ENCODE assay signal across 17 cellular contexts in the genomic region with DNA sequence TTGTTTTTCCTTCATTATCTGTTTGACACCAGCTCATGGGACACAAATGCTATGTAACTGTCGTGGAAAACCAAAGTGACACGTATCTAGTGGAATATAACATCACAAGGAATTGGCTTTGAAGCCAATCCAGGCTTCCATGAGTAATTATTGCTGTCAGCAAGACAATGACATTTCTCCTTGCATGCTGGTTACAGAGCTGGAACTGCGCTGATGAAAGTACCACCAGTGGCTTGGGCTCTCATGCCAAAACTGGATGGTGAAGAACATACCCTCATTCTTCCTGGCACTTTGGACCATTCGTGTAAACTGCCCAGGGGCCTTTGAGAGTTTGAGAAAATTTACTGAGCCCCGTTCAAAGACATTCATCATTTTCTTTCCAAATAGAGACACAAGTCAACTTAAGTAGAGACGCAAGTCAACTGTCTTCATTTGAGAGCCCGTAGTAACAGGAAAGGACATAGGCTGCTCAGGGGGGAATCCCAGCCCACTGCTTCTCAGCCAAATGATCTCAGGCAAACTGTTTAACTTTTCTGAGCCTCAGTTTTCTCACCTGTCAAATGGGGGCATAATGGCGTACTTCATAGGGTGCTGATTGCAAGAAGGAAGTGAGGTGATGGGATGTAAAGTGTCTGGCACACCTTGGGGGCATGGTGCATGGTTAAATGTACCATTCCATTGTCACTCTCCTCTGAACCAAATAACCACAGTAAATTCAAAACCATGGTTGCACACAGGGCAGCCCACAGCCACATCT.
DNase-seq lines count a peak whose midpoint lies in the region; ATAC-seq and TF ChIP-seq lines count a peak whose summit lies in the region.
"Had no signal": no experiment of that assay in that cellular context is flagged by ENCODE, and none has a peak within 500 bp of the region (broad histone marks: within the 10 kb centered on the region; RNA-seq: fewer than 3 reads in every experiment).

No MANE protein-coding gene starts in this region.

- H3K36me3 ChIP-seq in PC-3 (ENCODE audit: low read depth, low read length) = no peaks in the 10 kb centered on the region
- H3K36me3 ChIP-seq: BLaER1 treated with 17β-estradiol and CSF1 and Interleukin-3, amounts not matched to agents 10 nM and 100 nM; vagina had no signal

- intact Hi-C loops in activated CD4-positive, alpha-beta memory T cell treated with anti-CD3 and anti-CD28 coated beads for 36 hours (cut with micrococcal nuclease) = loop anchor here (10.0 kb wide), 1 partner anchor 204 kb away; no protein-coding TSS in a partner anchor
- intact Hi-C loops in PC-3 (cut with micrococcal nuclease) = no loop called here
- intact Hi-C loops in sciatic nerve (cut with DNase I) = no loop called here

- H3K27me3 ChIP-seq in PC-3 (ENCODE audit: low read length) = peaks cover 13% of the 10 kb centered on the region
- H3K27me3 ChIP-seq: BLaER1 treated with 17β-estradiol and CSF1 and Interleukin-3, amounts not matched to agents 10 nM and 100 nM; vagina had no signal

- peaks cover 4% of the 10 kb centered on the region for H3K9me3 Mint-ChIP-seq in activated CD4-positive, alpha-beta memory T cell treated with anti-CD3 and anti-CD28 coated beads, Interleukin-2, amount 10 ng/mL, durations not matched to agents 7 days and 5 days
- H3K9me3 Mint-ChIP-seq in activated CD4-positive, alpha-beta memory T cell treated with anti-CD3 and anti-CD28 coated beads for 36 hours = no peaks in the 10 kb centered on the region
- H3K9me3 Mint-ChIP-seq: GM23338 had no signal

- no peaks in the 10 kb centered on the region for H3F3A ChIP-seq in PC-3 (ENCODE audit: low read length, unreplicated experiment)

- TF ChIP-seq CTCF in PC-3 (conservative IDR thresholded peaks at IDR 0.05; ENCODE audit: low read depth, low read length) (no peak), epithelial cell of esophagus (IDR thresholded peaks at IDR 0.05; ENCODE audit: insufficient read depth, low read depth, low read length, missing control alignments) (no peak)

- no peaks in the 10 kb centered on the region for H3K9me3 ChIP-seq in PC-3 (ENCODE audit: low read length)
- H3K9me3 ChIP-seq: BLaER1 treated with 17β-estradiol and CSF1 and Interleukin-3, amounts not matched to agents 10 nM and 100 nM; vagina had no signal

- H2AFZ ChIP-seq in PC-3 (ENCODE audit: low read length) = no peak overlapping the region
- H2AFZ ChIP-seq: GM23338 had no signal

- no peak overlapping the region for H3K4me3 Mint-ChIP-seq in activated CD4-positive, alpha-beta memory T cell treated with anti-CD3 and anti-CD28 coated beads, Interleukin-2, amount 10 ng/mL, durations not matched to agents 7 days and 5 days
- no peak overlapping the region for H3K4me3 Mint-ChIP-seq in activated CD4-positive, alpha-beta memory T cell treated with anti-CD3 and anti-CD28 coated beads for 36 hours
- H3K4me3 Mint-ChIP-seq: GM23338 had no signal

- CTCF ChIA-PET in activated CD4-positive, alpha-beta memory T cell treated with anti-CD3 and anti-CD28 coated beads, Interleukin-2, amount 10 ng/mL, durations not matched to agents 7 days and 5 days (lab: Charles Lee) = interaction anchor here (1.2 kb wide), 1 partner anchor 11 kb away, joined by 8 read pairs; no protein-coding TSS in a partner anchor
- CTCF ChIA-PET in activated CD4-positive, alpha-beta memory T cell treated with anti-CD3 and anti-CD28 coated beads for 36 hours (lab: Charles Lee) = interaction anchor here (0.9 kb wide), 1 partner anchor 238 kb away, joined by 4 read pairs; no protein-coding TSS in a partner anchor
- CTCF ChIA-PET in PC-3 (lab: Charles Lee) = no interaction called here

- H3K27ac ChIP-seq in PC-3 (ENCODE audit: low read length) = no peak overlapping the region

- no peak for DNase-seq in activated CD4-positive, alpha-beta memory T cell treated with anti-CD3 and anti-CD28 coated beads, Interleukin-2, amount 10 ng/mL, durations not matched to agents 7 days and 5 days
- no peak for DNase-seq in activated CD4-positive, alpha-beta memory T cell treated with anti-CD3 and anti-CD28 coated beads for 36 hours
- DNase-seq in PC-3 (no peak), epithelial cell of esophagus (ENCODE audit: low read depth) (peak; percentile 10), sciatic nerve (ENCODE audit: low spot score) (peak; percentile 12)
- DNase-seq: activated gamma-delta T cell treated with Interleukin-2 at 50 U/mL for 16 hours; aorta; cerebellar nuclear complex; effector memory CD4-positive, alpha-beta T cell; NCI-H1105; NCI-H524 had no signal

- no TSS peak for BruUV-seq in PC-3 (replicated peaks; lab: Mats Ljungman, UMichigan)

- no peaks in the 10 kb centered on the region for H3K27me3 Mint-ChIP-seq in activated CD4-positive, alpha-beta memory T cell treated with anti-CD3 and anti-CD28 coated beads, Interleukin-2, amount 10 ng/mL, durations not matched to agents 7 days and 5 days
- H3K27me3 Mint-ChIP-seq in activated CD4-positive, alpha-beta memory T cell treated with anti-CD3 and anti-CD28 coated beads for 36 hours = peaks cover 17% of the 10 kb centered on the region

- peak overlapping the region; percentile 98 for H3K27ac Mint-ChIP-seq in activated CD4-positive, alpha-beta memory T cell treated with anti-CD3 and anti-CD28 coated beads, Interleukin-2, amount 10 ng/mL, durations not matched to agents 7 days and 5 days
- no peak overlapping the region for H3K27ac Mint-ChIP-seq in activated CD4-positive, alpha-beta memory T cell treated with anti-CD3 and anti-CD28 coated beads for 36 hours

- no peaks in the 10 kb centered on the region for H3K9me2 ChIP-seq in PC-3 (replicated peaks; ENCODE audit: low read length)

- peaks cover 13% of the 10 kb centered on the region; the same call in 1 of the 2 replicates for H3K4me1 ChIP-seq in PC-3 (ENCODE audit: insufficient read depth, low read length)

- POLR2A ChIA-PET in activated CD4-positive, alpha-beta memory T cell treated with anti-CD3 and anti-CD28 coated beads, Interleukin-2, amount 10 ng/mL, durations not matched to agents 7 days and 5 days (lab: Charles Lee) = interaction anchor here (0.7 to 1.5 kb wide), 9 partner anchors 9 to 365 kb away, joined by 3 to 24 read pairs (median 4); partner anchors contain the start of gene ZMYND8
- POLR2A ChIA-PET in activated CD4-positive, alpha-beta memory T cell treated with anti-CD3 and anti-CD28 coated beads for 36 hours (lab: Charles Lee) = no interaction called here
- POLR2A ChIA-PET in PC-3 (lab: Charles Lee; ENCODE audit: unreplicated experiment) = no interaction called here

- H4K20me1 ChIP-seq in PC-3 (ENCODE audit: low read length) = no peaks in the 10 kb centered on the region
- H4K20me1 ChIP-seq: BLaER1 treated with 17β-estradiol and CSF1 and Interleukin-3, amounts not matched to agents 10 nM and 100 nM had no signal

- peaks cover 7% of the 10 kb centered on the region for H3K36me3 Mint-ChIP-seq in activated CD4-positive, alpha-beta memory T cell treated with anti-CD3 and anti-CD28 coated beads, Interleukin-2, amount 10 ng/mL, durations not matched to agents 7 days and 5 days (ENCODE audit: low read depth)
- no peaks in the 10 kb centered on the region for H3K36me3 Mint-ChIP-seq in activated CD4-positive, alpha-beta memory T cell treated with anti-CD3 and anti-CD28 coated beads for 36 hours

- peaks cover 72% of the 10 kb centered on the region for H3K4me1 Mint-ChIP-seq in activated CD4-positive, alpha-beta memory T cell treated with anti-CD3 and anti-CD28 coated beads, Interleukin-2, amount 10 ng/mL, durations not matched to agents 7 days and 5 days
- H3K4me1 Mint-ChIP-seq in activated CD4-positive, alpha-beta memory T cell treated with anti-CD3 and anti-CD28 coated beads for 36 hours (ENCODE audit: low read depth) = peaks cover 35% of the 10 kb centered on the region

- ATAC-seq in PC-3 (no peak), sciatic nerve (no peak), HG03520 (IDR thresholded peaks at IDR 0.05; ENCODE audit: unreplicated experiment) (no peak), GM19467 (IDR thresholded peaks at IDR 0.05; ENCODE audit: unreplicated experiment) (no peak), HG03565 (IDR thresholded peaks at IDR 0.05; ENCODE audit: unreplicated experiment) (no peak)

- H3K4me3 ChIP-seq in PC-3 (ENCODE audit: low read length) = no peak overlapping the region
- H3K4me3 ChIP-seq in epithelial cell of esophagus (ENCODE audit: low read length) = no peak overlapping the region
- H3K4me3 ChIP-seq: BLaER1 treated with 17β-estradiol and CSF1 and Interleukin-3, amounts not matched to agents 10 nM and 100 nM; GM23338; vagina had no signal

- peak overlapping the region; percentile 30; the same call in 1 of the 2 replicates for H3K4me2 ChIP-seq in PC-3 (ENCODE audit: low read length)
- H3K4me2 ChIP-seq: GM23338 had no signal

- no peaks in the 10 kb centered on the region for H3K79me2 ChIP-seq in PC-3 (ENCODE audit: low read length)

- no peak overlapping the region for H3K9ac ChIP-seq in PC-3 (ENCODE audit: low read length)
- H3K9ac ChIP-seq: BLaER1 treated with 17β-estradiol and CSF1 and Interleukin-3, amounts not matched to agents 10 nM and 100 nM had no signal

Comparison
In these comparisons a context has a peak if more than half of its experiments do, and no peak if none do; other contexts are left out.
1. DNase-seq: peak in epithelial cell of esophagus (single experiment) and sciatic nerve (single experiment); none in activated CD4-positive, alpha-beta memory T cell treated with anti-CD3 and anti-CD28 coated beads, Interleukin-2, amount 10 ng/mL, durations not matched to agents 7 days and 5 days (single experiment), activated CD4-positive, alpha-beta memory T cell treated with anti-CD3 and anti-CD28 coated beads for 36 hours (single experiment) and PC-3 (single experiment).